Comparison of ENCODE assay signal across 1 cellular context in genomic region chr9:115117999-115118470, GRCh38.
TF ChIP-seq lines count a peak whose summit lies in the region.

Gene TNC, minus strand, starts transcription at chr9:115118157. Its CDS starts 27,139 bp downstream, at chr9:115091018.

TF ChIP-seq in HEK293, 187 proteins besides CTCF, POLR2A, EP300 and RAD21 (continued from another document and continues in another):
- TF ChIP-seq GFI1B (tag by site-specific recombination; IDR thresholded peaks at IDR 0.05) (no peak), ZNF658 (tag by site-specific recombination; IDR thresholded peaks at IDR 0.05) (no peak), ZNF843 (tag by site-specific recombination; IDR thresholded peaks at IDR 0.05) (no peak), ZNF645 (tag by site-specific recombination; IDR thresholded peaks at IDR 0.05) (no peak), ZNF48 (tag by site-specific recombination; IDR thresholded peaks at IDR 0.05) (no peak), PRDM10 (tag by site-specific recombination; IDR thresholded peaks at IDR 0.05) (peak; percentile 88), ZNF239 (tag by site-specific recombination; IDR thresholded peaks at IDR 0.05) (no peak), ZNF639 (tag by site-specific recombination; IDR thresholded peaks at IDR 0.05) (no peak), ZNF214 (tag by site-specific recombination; IDR thresholded peaks at IDR 0.05; ENCODE audit: borderline replicate concordance) (no peak), REST (tag by site-specific recombination; IDR thresholded peaks at IDR 0.05) (no peak), ZEB2 (tag by site-specific recombination; IDR thresholded peaks at IDR 0.05) (no peak), ZIC2 (tag by site-specific recombination; IDR thresholded peaks at IDR 0.05) (no peak), ZNF341 (tag by site-specific recombination; IDR thresholded peaks at IDR 0.05; ENCODE audit: low read depth) (peak; percentile 96), IKZF3 (tag by site-specific recombination; IDR thresholded peaks at IDR 0.05) (peak; percentile 35; the same call in 1 of the 2 replicates), ZNF677 (tag by site-specific recombination; IDR thresholded peaks at IDR 0.05) (no peak), ZNF10 (tag by site-specific recombination; IDR thresholded peaks at IDR 0.05) (no peak), ZNF398 (tag by site-specific recombination; IDR thresholded peaks at IDR 0.05) (no peak), ZNF426 (tag by site-specific recombination; IDR thresholded peaks at IDR 0.05) (no peak), ZNF394 (tag by site-specific recombination; IDR thresholded peaks at IDR 0.05; ENCODE audit: borderline replicate concordance) (peak; percentile 33; the same call in 1 of the 2 replicates), HOXA7 (CRISPR knock-in tag; IDR thresholded peaks at IDR 0.05; ENCODE audit: borderline replicate concordance) (no peak), ZBTB26 (tag by site-specific recombination; optimal IDR thresholded peaks at IDR 0.05) (peak; percentile 68), INSM2 (tag by site-specific recombination; IDR thresholded peaks at IDR 0.05) (no peak), REPIN1 (tag by site-specific recombination; IDR thresholded peaks at IDR 0.05; ENCODE audit: low read depth) (no peak), ZNF138 (tag by site-specific recombination; IDR thresholded peaks at IDR 0.05; ENCODE audit: borderline replicate concordance) (no peak), ZNF16 (tag by site-specific recombination; IDR thresholded peaks at IDR 0.05; ENCODE audit: low read depth) (no peak), PBX3 (CRISPR knock-in tag; IDR thresholded peaks at IDR 0.05) (0 out of 2 replicates have a peak, but pooled peaks have one; percentile 49), OSR2 (tag by site-specific recombination; IDR thresholded peaks at IDR 0.05) (no peak), ZNF629 (tag by site-specific recombination; IDR thresholded peaks at IDR 0.05) (no peak), ZNF174 (tag by site-specific recombination; IDR thresholded peaks at IDR 0.05) (no peak), ZNF184 (tag by site-specific recombination; IDR thresholded peaks at IDR 0.05) (no peak), ZNF660 (tag by site-specific recombination; IDR thresholded peaks at IDR 0.05) (no peak), ZBTB6 (tag by site-specific recombination; IDR thresholded peaks at IDR 0.05) (no peak), PATZ1 (tag by site-specific recombination; IDR thresholded peaks at IDR 0.05) (no peak)
